In the genomic region with DNA sequence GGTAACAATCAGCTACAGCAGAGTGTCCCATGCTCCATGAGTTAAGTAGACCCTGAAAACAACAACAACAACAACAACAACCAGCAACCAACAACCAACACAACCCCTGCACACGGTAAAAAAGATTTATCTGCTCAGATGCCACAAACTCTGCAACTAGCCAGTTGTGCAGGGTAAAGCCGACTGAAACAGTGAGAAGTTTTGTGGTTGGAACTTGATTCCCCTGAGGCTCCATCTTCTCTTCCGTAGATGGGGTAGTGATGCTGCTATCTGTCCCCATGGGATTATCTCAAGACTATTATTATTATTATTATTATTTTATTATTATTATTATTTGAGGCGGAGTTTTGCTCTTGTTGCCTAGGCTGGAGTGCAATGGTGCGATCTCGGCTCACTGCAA, we compare ENCODE assay signal across 16 cellular contexts. TPM values are rescaled to one million over a fixed set of nuclear protein-coding genes. Genes with fewer than 3 reads are reported as not detected.
A peak's percentile ranks its signal among the peaks of the same experiment; 100 is the strongest.
DNase-seq lines count a peak whose midpoint lies in the region; ATAC-seq and TF ChIP-seq lines count a peak whose summit lies in the region.
"Had no signal": no experiment of that assay in that cellular context is flagged by ENCODE, and none has a peak within 500 bp of the region (broad histone marks: within the 10 kb centered on the region; RNA-seq: fewer than 3 reads in every experiment).

No MANE protein-coding gene starts in this region.

- TF ChIP-seq EP300 in tibial nerve (IDR thresholded peaks at IDR 0.05), result no peak

- H3K36me3 ChIP-seq in tibial nerve, result no peaks in the 10 kb centered on the region
- H3K36me3 ChIP-seq: heart right ventricle, SJCRH30 had no signal

- WGBS in tibial nerve, 2 donors, result 79 to 83% methylated on average over 6 of the region's 6 CpGs

- no peak for TF ChIP-seq POLR2A in tibial nerve (IDR thresholded peaks at IDR 0.05)

- POLR2A ChIA-PET in naive thymus-derived CD8-positive, alpha-beta T cell (lab: Charles Lee), result no interaction called here

- TF ChIP-seq CTCF in brain (conservative IDR thresholded peaks at IDR 0.05) (no peak), tibial nerve (IDR thresholded peaks at IDR 0.05) (no peak)

- peaks cover 73% of the 10 kb centered on the region for H3K4me1 Mint-ChIP-seq in brain
- H3K4me1 Mint-ChIP-seq in naive thymus-derived CD8-positive, alpha-beta T cell, result peaks cover 0 to 11% (median 0%) of the 10 kb centered on the region in 4 donors

- no peaks in the 10 kb centered on the region for H3K9me3 ChIP-seq in tibial nerve
- H3K9me3 ChIP-seq: heart right ventricle, SJCRH30 had no signal

- H3K9me3 Mint-ChIP-seq in brain, result peaks cover 0 to 6% (median 0%) of the 10 kb centered on the region in 5 experiments
- no peaks in the 10 kb centered on the region for H3K9me3 Mint-ChIP-seq in naive thymus-derived CD8-positive, alpha-beta T cell
- H3K9me3 Mint-ChIP-seq: activated naive CD8-positive, alpha-beta T cell treated with anti-CD3 and anti-CD28 coated beads, Interleukin-2, amount 10 ng/mL, durations not matched to agents 7 days and 5 days; CD8-positive, alpha-beta memory T cell had no signal

- H3K27ac Mint-ChIP-seq in brain, result peak overlapping the region in 3 of 5 experiments; percentile 44 to 92 (median 86)
- no peak overlapping the region for H3K27ac Mint-ChIP-seq in naive thymus-derived CD8-positive, alpha-beta T cell
- H3K27ac Mint-ChIP-seq: CD8-positive, alpha-beta memory T cell had no signal

- peaks cover 4% of the 10 kb centered on the region for H3K27me3 Mint-ChIP-seq in brain
- H3K27me3 Mint-ChIP-seq in naive thymus-derived CD8-positive, alpha-beta T cell, result peaks cover 2 to 18% (median 11%) of the 10 kb centered on the region in 5 donors

- H3K4me3 Mint-ChIP-seq in brain, result peak overlapping the region in 1 of 5 experiments; percentile 72
- H3K4me3 Mint-ChIP-seq in naive thymus-derived CD8-positive, alpha-beta T cell, result no peak overlapping the region
- H3K4me3 Mint-ChIP-seq: activated naive CD8-positive, alpha-beta T cell treated with anti-CD3 and anti-CD28 coated beads, Interleukin-2, amount 10 ng/mL, durations not matched to agents 7 days and 5 days had no signal

- ATAC-seq in GM18861 (IDR thresholded peaks at IDR 0.05; ENCODE audit: unreplicated experiment), result peak; percentile 56
- ATAC-seq in GM21529 (IDR thresholded peaks at IDR 0.05; ENCODE audit: unreplicated experiment), result peak; percentile 48
- ATAC-seq in HG03108 (IDR thresholded peaks at IDR 0.05; ENCODE audit: unreplicated experiment), result peak; percentile 47
- ATAC-seq in naive thymus-derived CD8-positive, alpha-beta T cell, result no peak
- ATAC-seq: heart right ventricle had no signal

- H3K4me1 ChIP-seq in tibial nerve, result peaks cover 0 to 7% (median 0%) of the 10 kb centered on the region in 4 donors
- H3K4me1 ChIP-seq: SJCRH30 had no signal

- no peaks in the 10 kb centered on the region for H3K27me3 ChIP-seq in tibial nerve
- H3K27me3 ChIP-seq: heart right ventricle, SJCRH30 had no signal

- H3K36me3 Mint-ChIP-seq in brain, result no peaks in the 10 kb centered on the region
- H3K36me3 Mint-ChIP-seq in naive thymus-derived CD8-positive, alpha-beta T cell, result no peaks in the 10 kb centered on the region
- H3K36me3 Mint-ChIP-seq: activated naive CD8-positive, alpha-beta T cell treated with anti-CD3 and anti-CD28 coated beads, Interleukin-2, amount 10 ng/mL, durations not matched to agents 7 days and 5 days; CD8-positive, alpha-beta memory T cell had no signal

- H3K4me3 ChIP-seq in tibial nerve, result no peak overlapping the region
- H3K4me3 ChIP-seq: heart right ventricle, SJCRH30 had no signal

- DNase-seq in cerebellum (ENCODE audit: low spot score) (no peak), mucosa of gallbladder (ENCODE audit: low spot score) (no peak), tibial nerve (ENCODE audit: low spot score in 2 of 2) (no peak)
- DNase-seq in naive thymus-derived CD8-positive, alpha-beta T cell, result no peak
- DNase-seq: activated CD4-positive, alpha-beta T cell treated with anti-CD3 and anti-CD28 coated beads, Interleukin-2, amount 50 U/mL, for 48 hours; activated naive CD8-positive, alpha-beta T cell treated with anti-CD3 and anti-CD28 coated beads, Interleukin-2, amount 10 ng/mL, durations not matched to agents 7 days and 5 days; CD8-positive, alpha-beta memory T cell; heart right ventricle; midbrain; NCI-H345; SJCRH30; stimulated activated naive CD4-positive, alpha-beta T cell treated with Interleukin-2 at 50 U/mL for 16 hours had no signal

- peak overlapping the region in 1 of 4 donors; percentile 57 for H3K27ac ChIP-seq in tibial nerve
- H3K27ac ChIP-seq: heart right ventricle, SJCRH30 had no signal

RNA-seq across cellular contexts. Expression of gene RAPGEF2, which starts 50.6 kb away (rescaled TPM):
- 14.9 TPM for polyA plus RNA-seq in brain (ENCODE audit: insufficient read depth, low read depth, low replicate concordance)
- total RNA-seq in cerebellum, result 90.5 TPM
- 10 to 100 TPM; 19.8 to 24.7 TPM for total RNA-seq in naive thymus-derived CD8-positive, alpha-beta T cell
- polyA plus RNA-seq in naive thymus-derived CD8-positive, alpha-beta T cell, result 1 to 10 TPM in 1 of 3 donors, under 1 TPM in 2; 0.54 to 1.6 (median 0.74) TPM
- total RNA-seq in mucosa of gallbladder, result 41.6 TPM
- 10 to 100 TPM; 61.0 to 81.5 (median 69.5) TPM for total RNA-seq in tibial nerve

Comparison
In these comparisons a context has a peak if more than half of its experiments do, and no peak if none do; other contexts are left out.
1. ATAC-seq: peak in GM18861 (single experiment), GM21529 (single experiment) and HG03108 (single experiment); none in naive thymus-derived CD8-positive, alpha-beta T cell (0 of 2).
2. H3K27ac Mint-ChIP-seq: peak in brain (3 of 5); none in naive thymus-derived CD8-positive, alpha-beta T cell (0 of 10).